16 cellular contexts compared by ENCODE assay signal in genomic region chr2:189253841-189254240, GRCh38.
DNase-seq lines count a peak whose midpoint lies in the region; ATAC-seq and TF ChIP-seq lines count a peak whose summit lies in the region.
"Had no signal": no experiment of that assay in that cellular context is flagged by ENCODE, and none has a peak within 500 bp of the region (broad histone marks: within the 10 kb centered on the region; RNA-seq: fewer than 3 reads in every experiment).

No MANE protein-coding gene starts in this region.

- peak; percentile 7 for ATAC-seq in IMR-90 (ENCODE audit: low read depth)
- ATAC-seq in foreskin keratinocyte: peak; percentile 50
- no peak for ATAC-seq in GM21786 (IDR thresholded peaks at IDR 0.05; ENCODE audit: unreplicated experiment)
- no peak for ATAC-seq in activated CD4-positive, CD25-positive, alpha-beta regulatory T cell treated with anti-CD3 and anti-CD28 coated beads, Interleukin-2, amount 50 U/mL, for 24 hours
- ATAC-seq: HCT116 had no signal

- no peak overlapping the region for H3K27ac ChIP-seq in IMR-90 (ENCODE audit: insufficient read depth, low read length)
- peak overlapping the region; percentile 11 for H3K27ac ChIP-seq in foreskin keratinocyte
- peak overlapping the region; percentile 85 for H3K27ac ChIP-seq in smooth muscle cell (ENCODE audit: low read depth)
- no peak overlapping the region for H3K27ac ChIP-seq in caudate nucleus (ENCODE audit: low read depth, low read length)
- H3K27ac ChIP-seq: BLaER1 had no signal

- H3K36me3 ChIP-seq in IMR-90 (ENCODE audit: control insufficient read depth, insufficient read depth, low read length): no peaks in the 10 kb centered on the region
- no peaks in the 10 kb centered on the region for H3K36me3 ChIP-seq in adipocyte (ENCODE audit: control insufficient read depth, insufficient read depth, low read length, severe bottlenecking)
- no peaks in the 10 kb centered on the region for H3K36me3 ChIP-seq in smooth muscle cell (ENCODE audit: low read depth)
- H3K36me3 ChIP-seq: BLaER1, ovary, transverse colon had no signal

- peak overlapping the region; percentile 91; the same call in 1 of the 2 replicates for H3K18ac ChIP-seq in IMR-90 (ENCODE audit: low read depth, low read length)

- H3K4ac ChIP-seq in IMR-90 (ENCODE audit: low read depth, low read length): peak overlapping the region; percentile 37; the same call in 1 of the 2 replicates

- H3K4me2 ChIP-seq in IMR-90 (ENCODE audit: low read depth, low read length) (peak overlapping the region; percentile 69; the same call in 1 of the 2 replicates), smooth muscle cell (peak overlapping the region; percentile 73)
- H3K4me2 ChIP-seq: BLaER1 had no signal

- CTCF ChIA-PET in IMR-90 (lab: Yijun Ruan, JAX): no interaction called here

- peak overlapping the region; percentile 10; the same call in 1 of the 2 replicates for H4K91ac ChIP-seq in IMR-90 (ENCODE audit: insufficient read depth, low read depth, low read length)

- H3K4me3 ChIP-seq in IMR-90 (ENCODE audit: insufficient read depth, low read depth, low read length) (no peak overlapping the region), adipocyte (ENCODE audit: low read length) (peak overlapping the region; percentile 12), smooth muscle cell (no peak overlapping the region)
- H3K4me3 ChIP-seq: BLaER1, ovary, transverse colon had no signal

- H3K79me1 ChIP-seq in IMR-90 (ENCODE audit: low read depth in 1 of 2, low read length in 2 of 2): peaks cover 0 to 6% of the 10 kb centered on the region in 2 experiments; a peak in 1 of 4 replicates

- no peak overlapping the region for H2AK9ac ChIP-seq in IMR-90 (replicated peaks; ENCODE audit: low read depth, low read length, poor library complexity)

- peak overlapping the region; percentile 77; the same call in 1 of the 3 replicates for H2BK15ac ChIP-seq in IMR-90 (ENCODE audit: low read depth, low read length)

- H2BK5ac ChIP-seq in IMR-90 (ENCODE audit: low read depth, low read length, poor library complexity, severe bottlenecking): peak overlapping the region; percentile 92

- peak overlapping the region; percentile 86; the same call in 1 of the 2 replicates for H4K5ac ChIP-seq in IMR-90 (ENCODE audit: low read depth, low read length)

- peak overlapping the region in 1 of 2 experiments; percentile 17; a peak in 1 of 4 replicates for H4K8ac ChIP-seq in IMR-90 (ENCODE audit: low read depth in 2 of 2, low read length in 2 of 2)

- TF ChIP-seq RAD21 in IMR-90 (IDR thresholded peaks at IDR 0.05; ENCODE audit: low read length): no peak

- no peak overlapping the region for H3K56ac ChIP-seq in IMR-90 (ENCODE audit: extremely low read depth, insufficient read depth, low read length)

- no peak overlapping the region for H2AFZ ChIP-seq in IMR-90 (replicated peaks; ENCODE audit: low read length, poor library complexity)
- H2AFZ ChIP-seq in smooth muscle cell (ENCODE audit: low read depth): peak overlapping the region; percentile 20

- H3K9me3 ChIP-seq in IMR-90 (ENCODE audit: control insufficient read depth, insufficient read depth, low read length): no peaks in the 10 kb centered on the region
- H3K9me3 ChIP-seq in adipocyte (ENCODE audit: control insufficient read depth, low read length): no peaks in the 10 kb centered on the region
- H3K9me3 ChIP-seq in smooth muscle cell (replicated peaks; ENCODE audit: low read depth): no peaks in the 10 kb centered on the region
- H3K9me3 ChIP-seq: BLaER1, ovary, transverse colon had no signal

- H3K9me1 ChIP-seq in IMR-90 (ENCODE audit: insufficient read depth, low read length): peaks cover 7% of the 10 kb centered on the region

- intact Hi-C loops in IMR-90 (cut with micrococcal nuclease): loop anchor here (1.0 kb wide), 1 partner anchor 43 kb away; no protein-coding TSS in a partner anchor

- TF ChIP-seq CTCF in IMR-90 (conservative IDR thresholded peaks at IDR 0.05; ENCODE audit: low read depth, low read length) (no peak), foreskin keratinocyte (conservative IDR thresholded peaks at IDR 0.05) (no peak), smooth muscle cell (IDR thresholded peaks at IDR 0.05; ENCODE audit: borderline replicate concordance, insufficient read depth, poor library complexity, severe bottlenecking) (no peak)

- no peak overlapping the region for H3K9ac ChIP-seq in IMR-90 (ENCODE audit: low read depth, low read length)
- H3K9ac ChIP-seq in adipocyte (ENCODE audit: low read length): peak overlapping the region; percentile 60
- peak overlapping the region; percentile 70 for H3K9ac ChIP-seq in smooth muscle cell (ENCODE audit: low read depth)
- H3K9ac ChIP-seq: BLaER1 had no signal

- TF ChIP-seq POLR2A in IMR-90 (IDR thresholded peaks at IDR 0.05; ENCODE audit: low read depth, low read length): no peak

- H2AK5ac ChIP-seq in IMR-90 (ENCODE audit: low read depth, low read length): no peak overlapping the region

- peak overlapping the region; percentile 76 for H2BK120ac ChIP-seq in IMR-90 (ENCODE audit: low read depth, low read length)

- peak overlapping the region; percentile 46; the same call in 1 of the 2 replicates for H3K14ac ChIP-seq in IMR-90 (replicated peaks; ENCODE audit: low read depth, low read length)

- H3K23ac ChIP-seq in IMR-90 (ENCODE audit: low read depth, low read length): no peak overlapping the region

- no peaks in the 10 kb centered on the region for H3F3A ChIP-seq in smooth muscle cell (ENCODE audit: low read depth)

- H2BK20ac ChIP-seq in IMR-90 (ENCODE audit: low read depth, low read length): peak overlapping the region; percentile 71

- no peaks in the 10 kb centered on the region for H4K20me1 ChIP-seq in IMR-90 (ENCODE audit: insufficient read depth, low read length)
- H4K20me1 ChIP-seq in smooth muscle cell (ENCODE audit: low read depth): no peaks in the 10 kb centered on the region
- H4K20me1 ChIP-seq: BLaER1 had no signal

- POLR2A ChIA-PET in IMR-90 (lab: Charles Lee; ENCODE audit: unreplicated experiment): no interaction called here

- no peaks in the 10 kb centered on the region for H3K79me2 ChIP-seq in smooth muscle cell (ENCODE audit: low read depth)

- H3K27me3 ChIP-seq in IMR-90 (ENCODE audit: control insufficient read depth, insufficient read depth, low read length) (no peaks in the 10 kb centered on the region), adipocyte (replicated peaks; ENCODE audit: control insufficient read depth, insufficient read depth, low read length) (no peaks in the 10 kb centered on the region), foreskin keratinocyte (no peaks in the 10 kb centered on the region), smooth muscle cell (ENCODE audit: low read depth) (no peaks in the 10 kb centered on the region)
- H3K27me3 ChIP-seq: BLaER1, ovary, transverse colon had no signal

- DNase-seq in IMR-90: no peak
- no peak for DNase-seq in adipocyte (ENCODE audit: low read depth)
- peak in 1 of 2 donors; percentile 39 for DNase-seq in foreskin keratinocyte
- DNase-seq in smooth muscle cell (lab: John Stamatoyannopoulos, UW; ENCODE audit: unreplicated experiment): no peak
- DNase-seq in LoVo (ENCODE audit: low spot score): no peak
- DNase-seq in caudate nucleus (lab: John Stamatoyannopoulos, UW): no peak
- DNase-seq: activated gamma-delta T cell, hypothalamus, NCI-H2171, SHP77 had no signal

- peaks cover 13% of the 10 kb centered on the region for H3K4me1 ChIP-seq in IMR-90 (ENCODE audit: control insufficient read depth, insufficient read depth, low read length)
- peaks cover 29% of the 10 kb centered on the region for H3K4me1 ChIP-seq in adipocyte (ENCODE audit: control insufficient read depth, insufficient read depth, low read length)
- H3K4me1 ChIP-seq in foreskin keratinocyte: peaks cover 16% of the 10 kb centered on the region
- H3K4me1 ChIP-seq in smooth muscle cell (ENCODE audit: low read depth): peaks cover 6% of the 10 kb centered on the region
- H3K4me1 ChIP-seq: BLaER1 had no signal

- in situ Hi-C loops in IMR-90 (cut with MboI; ENCODE audit: low sequenced_read_pairs): no loop called here

- no TSS peak for BruUV-seq in IMR-90 (replicated peaks; lab: Mats Ljungman, UMichigan)

- dilution Hi-C loops in IMR-90 (cut with HindIII; ENCODE audit: low sequenced_read_pairs, unreplicated experiment): no loop called here

TF ChIP-seq in IMR-90, 13 proteins besides CTCF, POLR2A, EP300 and RAD21:
- TF ChIP-seq CEBPB (IDR thresholded peaks at IDR 0.05; ENCODE audit: low read depth, low read length): no peak
- no peak for TF ChIP-seq RCOR1 (IDR thresholded peaks at IDR 0.05; ENCODE audit: insufficient replicate concordance, low read length)
- no peak for TF ChIP-seq CHD1 (IDR thresholded peaks at IDR 0.05; ENCODE audit: low read depth, low read length)
- TF ChIP-seq, protein P1, sequence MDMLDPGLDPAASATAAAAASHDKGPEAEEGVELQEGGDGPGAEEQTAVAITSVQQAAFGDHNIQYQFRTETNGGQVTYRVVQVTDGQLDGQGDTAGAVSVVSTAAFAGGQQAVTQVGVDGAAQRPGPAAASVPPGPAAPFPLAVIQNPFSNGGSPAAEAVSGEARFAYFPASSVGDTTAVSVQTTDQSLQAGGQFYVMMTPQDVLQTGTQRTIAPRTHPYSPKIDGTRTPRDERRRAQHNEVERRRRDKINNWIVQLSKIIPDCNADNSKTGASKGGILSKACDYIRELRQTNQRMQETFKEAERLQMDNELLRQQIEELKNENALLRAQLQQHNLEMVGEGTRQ (IDR thresholded peaks at IDR 0.05; ENCODE audit: low read depth, low read length): no peak
- no peak for TF ChIP-seq RFX5 (IDR thresholded peaks at IDR 0.05; ENCODE audit: low read depth, low read length)

Comparison
In these comparisons a context has a peak if more than half of its experiments do, and no peak if none do; other contexts are left out.
1. ATAC-seq: peak in IMR-90 (single experiment) and foreskin keratinocyte (single experiment); none in GM21786 (single experiment) and activated CD4-positive, CD25-positive, alpha-beta regulatory T cell treated with anti-CD3 and anti-CD28 coated beads, Interleukin-2, amount 50 U/mL, for 24 hours (0 of 2).
2. H3K27ac ChIP-seq: peak in foreskin keratinocyte (single experiment) and smooth muscle cell (single experiment); none in IMR-90 (single experiment) and caudate nucleus (single experiment).